ENCODE assay signal across 19 cellular contexts in genomic region chr7:11294965-11295364, GRCh38.
DNase-seq lines count a peak whose midpoint lies in the region; ATAC-seq and TF ChIP-seq lines count a peak whose summit lies in the region.
"Had no signal": no experiment of that assay in that cellular context is flagged by ENCODE, and none has a peak within 500 bp of the region (broad histone marks: within the 10 kb centered on the region; RNA-seq: fewer than 3 reads in every experiment).

No MANE protein-coding gene starts in this region.

- TF ChIP-seq POLR2A in prostate gland (IDR thresholded peaks at IDR 0.05), result no peak

- intact Hi-C loops in prostate gland (cut with DNase I), result no loop called here

- WGBS in prostate gland, result 52% methylated on average over 4 of the region's 4 CpGs

- DNase-seq in NCI-H1694 treated with DMSO at 0.1 percent for 48 hours (lab: John Stamatoyannopoulos, UW), result peak; percentile 18
- no peak for DNase-seq in NCI-H1694 (lab: John Stamatoyannopoulos, UW)
- peak; percentile 13 for DNase-seq in NCI-H2029 (lab: John Stamatoyannopoulos, UW)
- peak; percentile 17 to 21 for DNase-seq in SHP77 (lab: John Stamatoyannopoulos, UW)
- DNase-seq in prostate gland (ENCODE audit: low spot score), result peak; percentile 63
- DNase-seq in stimulated activated CD4-positive, alpha-beta T cell treated with anti-CD3 and anti-CD28 coated beads, Interleukin-1b, Interleukin-23, amount 100 ng/mL, for 48 hours, result no peak
- DNase-seq in DMS114 treated with DMSO at 0.1 percent for 48 hours (lab: John Stamatoyannopoulos, UW; ENCODE audit: unreplicated experiment), result no peak
- DNase-seq: DMS153, EL, Karpas-422, NCI-H1092 treated with DMSO at 0.1 percent for 48 hours, NCI-H187, NCI-H510A treated with DMSO at 0.1 percent for 48 hours, NCI-H82, PC-9, SJCRH30 had no signal

- ATAC-seq in HG02642 (IDR thresholded peaks at IDR 0.05; ENCODE audit: poor library complexity, unreplicated experiment), result no peak

- no peak overlapping the region for H3K27ac ChIP-seq in prostate gland
- H3K27ac ChIP-seq: HL-60, PC-9, RWPE1, SJCRH30 had no signal

- no peaks in the 10 kb centered on the region for H3K9me3 ChIP-seq in prostate gland
- H3K9me3 ChIP-seq: SJCRH30 had no signal

- no peaks in the 10 kb centered on the region for H3K4me1 ChIP-seq in prostate gland (replicated peaks)

- no peaks in the 10 kb centered on the region for H3K36me3 ChIP-seq in prostate gland
- H3K36me3 ChIP-seq: SJCRH30 had no signal

- no peak overlapping the region for H3K4me3 ChIP-seq in prostate gland
- H3K4me3 ChIP-seq: PC-9, SJCRH30 had no signal

- no peaks in the 10 kb centered on the region for H3K27me3 ChIP-seq in prostate gland (replicated peaks; ENCODE audit: insufficient read depth)
- H3K27me3 ChIP-seq: SJCRH30 had no signal

- TF ChIP-seq CTCF in prostate gland (IDR thresholded peaks at IDR 0.05), result no peak

Comparison
In these comparisons a context has a peak if more than half of its experiments do, and no peak if none do; other contexts are left out.
1. DNase-seq: peak in NCI-H1694 treated with DMSO at 0.1 percent for 48 hours (single experiment), NCI-H2029 (single experiment), SHP77 (2 of 2) and prostate gland (single experiment); none in NCI-H1694 (single experiment), stimulated activated CD4-positive, alpha-beta T cell treated with anti-CD3 and anti-CD28 coated beads, Interleukin-1b, Interleukin-23, amount 100 ng/mL, for 48 hours (single experiment) and DMS114 treated with DMSO at 0.1 percent for 48 hours (single experiment).